23 cellular contexts compared by ENCODE assay signal in the genomic region with DNA sequence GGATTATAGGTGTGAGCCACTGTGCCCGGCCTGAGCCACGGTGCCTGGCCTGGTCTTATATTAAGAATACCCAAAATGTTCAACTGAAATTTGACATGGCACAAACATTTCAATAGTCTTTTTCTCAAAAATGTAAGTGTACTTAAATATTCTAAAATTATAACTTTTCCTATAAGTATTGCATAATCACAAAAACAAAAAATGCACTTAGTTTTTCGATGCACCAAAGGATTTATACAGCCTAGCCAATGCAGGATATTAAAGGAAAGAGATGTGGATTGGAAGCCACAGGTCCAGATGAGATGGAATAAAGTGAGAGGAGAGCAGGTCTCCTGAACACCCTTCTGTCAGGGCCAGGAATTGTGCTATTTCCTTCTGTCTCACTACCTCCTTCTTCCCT.
DNase-seq lines count a peak whose midpoint lies in the region; ATAC-seq, FAIRE-seq and TF ChIP-seq lines count a peak whose summit lies in the region.
"Had no signal": no experiment of that assay in that cellular context is flagged by ENCODE, and none has a peak within 500 bp of the region (broad histone marks: within the 10 kb centered on the region; RNA-seq: fewer than 3 reads in every experiment).

No MANE protein-coding gene starts in this region.

- H3K79me2 ChIP-seq in HepG2 (ENCODE audit: insufficient read depth, low read length) (no peaks in the 10 kb centered on the region), K562 (ENCODE audit: control insufficient read depth, insufficient read depth, low read length) (no peaks in the 10 kb centered on the region)

- BruUV-seq in MCF 10A (replicated peaks; lab: Mats Ljungman, UMichigan) (no TSS peak), HepG2 (replicated peaks; lab: Mats Ljungman, UMichigan) (no TSS peak), K562 (replicated peaks; lab: Mats Ljungman, UMichigan) (no TSS peak)

- intact Hi-C loops in MCF 10A (cut with micrococcal nuclease), result no loop called here
- intact Hi-C loops in breast epithelium (cut with DNase I; ENCODE audit: low total_unique reads), result no loop called here
- intact Hi-C loops in HepG2 (cut with micrococcal nuclease; ENCODE audit: unreplicated experiment), result no loop called here
- intact Hi-C loops in right lobe of liver (cut with DNase I), result no loop called here
- intact Hi-C loops in K562 (cut with micrococcal nuclease), result no loop called here

- H2AFZ ChIP-seq in HepG2 (ENCODE audit: low read length) (no peak overlapping the region), K562 (ENCODE audit: low read depth, low read length) (no peak overlapping the region)

- TF ChIP-seq CTCF in MCF 10A (IDR thresholded peaks at IDR 0.05; ENCODE audit: unreplicated experiment) (no peak), breast epithelium (IDR thresholded peaks at IDR 0.05) (no peak), HepG2 (CRISPR knock-in tag; IDR thresholded peaks at IDR 0.05) (no peak), right lobe of liver (IDR thresholded peaks at IDR 0.05) (no peak), K562 (IDR thresholded peaks at IDR 0.05 in 2 of 3, conservative IDR thresholded peaks at IDR 0.05 in 1 of 3; ENCODE audit: insufficient read depth in 2 of 3, low read depth in 1 of 3, low read length in 3 of 3) (no peak), WERI-Rb-1 (IDR thresholded peaks at IDR 0.05; ENCODE audit: low read depth, low read length) (no peak)

- H3K4me2 ChIP-seq in HepG2 (ENCODE audit: low read depth, low read length) (no peak overlapping the region), K562 (ENCODE audit: insufficient read depth, low read length) (no peak overlapping the region)
- H3K4me2 ChIP-seq: A549; BLaER1 treated with 17β-estradiol and CSF1 and Interleukin-3, amounts not matched to agents 10 nM and 100 nM had no signal

- H4K20me1 ChIP-seq in HepG2 (ENCODE audit: insufficient read depth, low read length) (no peaks in the 10 kb centered on the region), K562 (replicated peaks; ENCODE audit: control insufficient read depth, insufficient read depth, low read length) (no peaks in the 10 kb centered on the region)
- H4K20me1 ChIP-seq: BLaER1 treated with 17β-estradiol and CSF1 and Interleukin-3, amounts not matched to agents 10 nM and 100 nM had no signal

- H3K27me3 ChIP-seq in breast epithelium (no peaks in the 10 kb centered on the region), HepG2 (ENCODE audit: control insufficient read depth in 1 of 2, insufficient read depth in 2 of 2, low read length in 2 of 2) (no peaks in the 10 kb centered on the region), right lobe of liver (no peaks in the 10 kb centered on the region), K562 (ENCODE audit: control insufficient read depth in 2 of 2, insufficient read depth in 2 of 2, low read length in 2 of 2) (no peaks in the 10 kb centered on the region; a peak in 1 of 5 replicates), WERI-Rb-1 (ENCODE audit: insufficient read depth, low read depth, severe bottlenecking) (no peaks in the 10 kb centered on the region)
- H3K27me3 ChIP-seq: BLaER1 treated with 17β-estradiol and CSF1 and Interleukin-3, amounts not matched to agents 10 nM and 100 nM had no signal

- ATAC-seq in HepG2, result no peak
- ATAC-seq in right lobe of liver, result no peak
- no peak for ATAC-seq in K562
- ATAC-seq: A549; CD8-positive, alpha-beta T cell had no signal

- H3K9ac ChIP-seq in HepG2 (ENCODE audit: insufficient read depth, low read depth, low read length), result no peak overlapping the region
- H3K9ac ChIP-seq in K562 (ENCODE audit: insufficient read depth in 1 of 2, low read depth in 2 of 2, low read length in 2 of 2), result no peak overlapping the region
- H3K9ac ChIP-seq: BLaER1 treated with 17β-estradiol and CSF1 and Interleukin-3, amounts not matched to agents 10 nM and 100 nM had no signal

- no peaks in the 10 kb centered on the region for H3K4me1 Mint-ChIP-seq in MCF 10A (ENCODE audit: insufficient read depth, unreplicated experiment)
- H3K4me1 Mint-ChIP-seq: B cell had no signal

- H3K9me3 Mint-ChIP-seq in MCF 10A (ENCODE audit: unreplicated experiment), result no peaks in the 10 kb centered on the region
- H3K9me3 Mint-ChIP-seq: CD4-positive, alpha-beta T cell; CD8-positive, alpha-beta T cell had no signal

- no peak for FAIRE-seq in HepG2 (lab: Jason Lieb, UNC)
- no peak for FAIRE-seq in K562 (lab: Jason Lieb, UNC)
- FAIRE-seq: A549, D721Med, G401.6, GM12891, GM19239 had no signal

- POLR2A ChIA-PET in MCF 10A (lab: Yijun Ruan, JAX), result no interaction called here
- POLR2A ChIA-PET in HepG2 (lab: Yijun Ruan, JAX), result no interaction called here
- POLR2A ChIA-PET in K562 (lab: Yijun Ruan, JAX), result no interaction called here

- TF ChIP-seq EP300 in HepG2 (IDR thresholded peaks at IDR 0.05; ENCODE audit: low read depth in 2 of 2, low read length in 2 of 2) (no peak), HepG2 (CRISPR knock-in tag; IDR thresholded peaks at IDR 0.05; ENCODE audit: borderline replicate concordance) (no peak), K562 (IDR thresholded peaks at IDR 0.05; ENCODE audit: low read length) (no peak)

- in situ Hi-C loops in HepG2 (cut with HindIII; ENCODE audit: extremely low pct_ligation_motif_present, low pct_unique_long_range_greater_than_20kb), result no loop called here
- in situ Hi-C loops in K562 (cut with MboI), result no loop called here

- CTCF ChIA-PET in MCF 10A (lab: Yijun Ruan, JAX) (interaction anchor here (0.6 kb wide), 1 partner anchor 486 kb away, joined by 3 read pairs; no protein-coding TSS in a partner anchor), HepG2 (lab: Yijun Ruan, JAX; ENCODE audit: low intra/inter-chr PET ratio, low total read pairs) (no interaction called here), K562 (lab: Yijun Ruan, JAX; ENCODE audit: low intra/inter-chr PET ratio) (no interaction called here)

- peaks cover 7% of the 10 kb centered on the region for H3K36me3 Mint-ChIP-seq in MCF 10A (ENCODE audit: insufficient read depth, unreplicated experiment)

- TF ChIP-seq POLR2A in breast epithelium (IDR thresholded peaks at IDR 0.05) (no peak), HepG2 (IDR thresholded peaks at IDR 0.05; ENCODE audit: insufficient read depth in 1 of 2, low read depth in 2 of 2, low read length in 2 of 2) (no peak), right lobe of liver (IDR thresholded peaks at IDR 0.05) (no peak), K562 (conservative IDR thresholded peaks at IDR 0.05) (no peak)

- H3K9me3 ChIP-seq in breast epithelium (no peaks in the 10 kb centered on the region), HepG2 (ENCODE audit: low read length) (no peaks in the 10 kb centered on the region), right lobe of liver (no peaks in the 10 kb centered on the region), K562 (replicated peaks; ENCODE audit: control insufficient read depth, insufficient read depth, low read depth, low read length) (no peaks in the 10 kb centered on the region), WERI-Rb-1 (ENCODE audit: severe bottlenecking) (no peaks in the 10 kb centered on the region)
- H3K9me3 ChIP-seq: A549; BLaER1 treated with 17β-estradiol and CSF1 and Interleukin-3, amounts not matched to agents 10 nM and 100 nM; Caco-2 had no signal

- H3K27ac Mint-ChIP-seq in MCF 10A (ENCODE audit: low read depth, unreplicated experiment), result peak overlapping the region; percentile 8
- H3K27ac Mint-ChIP-seq: B cell; CD4-positive, alpha-beta T cell; CD8-positive, alpha-beta T cell had no signal

- no peak for DNase-seq in MCF 10A (ENCODE audit: unreplicated experiment)
- DNase-seq in breast epithelium (ENCODE audit: low spot score in 2 of 2), result no peak
- DNase-seq in HepG2 (ENCODE audit: low spot score), result no peak
- DNase-seq in right lobe of liver, result no peak
- no peak for DNase-seq in K562 (ENCODE audit: extremely low read depth in 1 of 4, low spot score in 3 of 4)
- no peak for DNase-seq in WERI-Rb-1
- DNase-seq in NCI-H1048 (lab: John Stamatoyannopoulos, UW), result no peak
- DNase-seq: AML-193; Caco-2; Calu3; CD4-positive, alpha-beta T cell; CD8-positive, alpha-beta T cell; DMS79 treated with DMSO at 0.1 percent for 48 hours; GF-D8 had no signal

- WGBS in HepG2 (ENCODE audit: low lambda C conversion rate), result 61% methylated on average over 3 of the region's 3 CpGs
- WGBS in right lobe of liver (ENCODE audit: insufficient coverage, low coverage, low lambda C conversion rate, missing lambda C conversion rate), result 92% methylated on average over 3 of the region's 3 CpGs
- 24% methylated on average over 3 of the region's 3 CpGs for WGBS in K562 (ENCODE audit: insufficient coverage, low coverage, missing lambda C conversion rate)

- no peak overlapping the region for H3K4me3 Mint-ChIP-seq in MCF 10A (ENCODE audit: unreplicated experiment)
- H3K4me3 Mint-ChIP-seq: B cell; CD4-positive, alpha-beta T cell; CD8-positive, alpha-beta T cell had no signal

- no peaks in the 10 kb centered on the region for H3K4me1 ChIP-seq in breast epithelium
- H3K4me1 ChIP-seq in HepG2 (ENCODE audit: insufficient read depth, low read length), result no peaks in the 10 kb centered on the region
- H3K4me1 ChIP-seq in right lobe of liver, result no peaks in the 10 kb centered on the region
- H3K4me1 ChIP-seq in K562 (replicated peaks in 1 of 2; ENCODE audit: control insufficient read depth in 2 of 2, insufficient read depth in 2 of 2, low read length in 2 of 2), result no peaks in the 10 kb centered on the region; a peak in 1 of 5 replicates
- H3K4me1 ChIP-seq: A549; BLaER1 treated with 17β-estradiol and CSF1 and Interleukin-3, amounts not matched to agents 10 nM and 100 nM had no signal

- H3K36me3 ChIP-seq in breast epithelium (no peaks in the 10 kb centered on the region), HepG2 (replicated peaks in 1 of 2; ENCODE audit: control insufficient read depth in 1 of 2, insufficient read depth in 2 of 2, low read length in 2 of 2) (no peaks in the 10 kb centered on the region), right lobe of liver (no peaks in the 10 kb centered on the region), K562 (ENCODE audit: control insufficient read depth, insufficient read depth, low read length) (no peaks in the 10 kb centered on the region), WERI-Rb-1 (peaks cover 33% of the 10 kb centered on the region)
- H3K36me3 ChIP-seq: BLaER1 treated with 17β-estradiol and CSF1 and Interleukin-3, amounts not matched to agents 10 nM and 100 nM had no signal

- no peaks in the 10 kb centered on the region for H3K9me1 ChIP-seq in K562 (ENCODE audit: control insufficient read depth, insufficient read depth, low read length)

- H3K27ac ChIP-seq in breast epithelium (no peak overlapping the region), HepG2 (ENCODE audit: extremely low read length, insufficient read depth, low read length) (no peak overlapping the region), right lobe of liver (no peak overlapping the region), K562 (ENCODE audit: extremely low read depth, low read depth, low read length) (no peak overlapping the region), WERI-Rb-1 (no peak overlapping the region)
- H3K27ac ChIP-seq: 22Rv1; A549; BLaER1 treated with 17β-estradiol and CSF1 and Interleukin-3, amounts not matched to agents 10 nM and 100 nM; C4-2B had no signal

- H3K27me3 Mint-ChIP-seq in MCF 10A (ENCODE audit: insufficient read depth, unreplicated experiment), result no peaks in the 10 kb centered on the region
- H3K27me3 Mint-ChIP-seq: B cell; CD4-positive, alpha-beta T cell had no signal

- H3K4me3 ChIP-seq in breast epithelium, result no peak overlapping the region
- no peak overlapping the region for H3K4me3 ChIP-seq in HepG2 (replicated peaks in 1 of 3; ENCODE audit: insufficient read depth in 1 of 3, low read depth in 2 of 3, low read length in 3 of 3)
- H3K4me3 ChIP-seq in right lobe of liver, result no peak overlapping the region
- H3K4me3 ChIP-seq in K562, result no peak overlapping the region
- no peak overlapping the region for H3K4me3 ChIP-seq in WERI-Rb-1 (ENCODE audit: low read depth, low read length)
- H3K4me3 ChIP-seq: A549; BLaER1 treated with 17β-estradiol and CSF1 and Interleukin-3, amounts not matched to agents 10 nM and 100 nM had no signal

- no peak for TF ChIP-seq RAD21 in HepG2 (CRISPR knock-in tag; IDR thresholded peaks at IDR 0.05)
- TF ChIP-seq RAD21 in K562 (CRISPR knock-in tag; conservative IDR thresholded peaks at IDR 0.05 in 1 of 2, IDR thresholded peaks at IDR 0.05 in 1 of 2), result no peak
